Comparison of ENCODE assay signal across 1 cellular context in genomic region chrX:105910563-105911105, GRCh38.
TF ChIP-seq lines count a peak whose summit lies in the region.

No MANE protein-coding gene starts in this region.

TF ChIP-seq in GM23338, 12 proteins besides CTCF, POLR2A, EP300 and RAD21 (continued from another document):
- TF ChIP-seq REST (IDR thresholded peaks at IDR 0.05; ENCODE audit: unreplicated experiment) = no peak
- no peak for TF ChIP-seq CREB1 (CRISPR knock-in tag; IDR thresholded peaks at IDR 0.05; ENCODE audit: low read depth)
- TF ChIP-seq EZH2phosphoT487 (IDR thresholded peaks at IDR 0.05; ENCODE audit: unreplicated experiment) = no peak
- no peak for TF ChIP-seq ZNF331 (CRISPR knock-in tag; IDR thresholded peaks at IDR 0.05; ENCODE audit: low read depth)
- no peak for TF ChIP-seq ETS1 (IDR thresholded peaks at IDR 0.05)
- TF ChIP-seq ZNF114 (CRISPR knock-in tag; IDR thresholded peaks at IDR 0.05) = no peak
- no peak for TF ChIP-seq POLR2AphosphoS5 (IDR thresholded peaks at IDR 0.05; ENCODE audit: low read depth)
- no peak for TF ChIP-seq ZNF462 (CRISPR knock-in tag; IDR thresholded peaks at IDR 0.05)
- no peak for TF ChIP-seq EZH2 (IDR thresholded peaks at IDR 0.05; ENCODE audit: low read depth, unreplicated experiment)
- no peak for TF ChIP-seq STAT1 (IDR thresholded peaks at IDR 0.05; ENCODE audit: unreplicated experiment)
- no peak for TF ChIP-seq JUNB (IDR thresholded peaks at IDR 0.05; ENCODE audit: unreplicated experiment)
